In the genomic region with DNA sequence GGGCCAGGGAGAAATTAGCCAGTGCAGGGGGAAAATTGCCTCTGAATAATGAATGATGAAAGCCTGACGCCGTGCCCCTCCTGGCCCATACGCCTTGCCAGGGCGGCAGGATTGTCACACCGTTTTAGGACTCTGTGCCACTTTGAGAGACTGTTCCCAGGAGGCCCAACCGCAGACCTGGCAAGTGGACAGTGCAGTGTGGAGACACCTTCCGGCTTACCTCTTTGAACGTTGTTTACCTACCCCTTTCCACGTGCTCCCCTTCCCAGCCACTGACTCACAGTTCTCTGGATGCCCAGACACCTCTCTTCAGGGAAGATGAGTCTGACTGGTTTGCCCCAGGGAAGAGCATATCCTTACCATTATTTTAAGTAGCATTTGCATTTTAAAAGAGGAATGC, we compare ENCODE assay signal across 1 cellular context.
TF ChIP-seq lines count a peak whose summit lies in the region.

No MANE protein-coding gene starts in this region.

TF ChIP-seq in HepG2, 621 proteins besides CTCF, POLR2A, EP300 and RAD21 (continued from another document and continues in another):
- TF ChIP-seq, protein P1, sequence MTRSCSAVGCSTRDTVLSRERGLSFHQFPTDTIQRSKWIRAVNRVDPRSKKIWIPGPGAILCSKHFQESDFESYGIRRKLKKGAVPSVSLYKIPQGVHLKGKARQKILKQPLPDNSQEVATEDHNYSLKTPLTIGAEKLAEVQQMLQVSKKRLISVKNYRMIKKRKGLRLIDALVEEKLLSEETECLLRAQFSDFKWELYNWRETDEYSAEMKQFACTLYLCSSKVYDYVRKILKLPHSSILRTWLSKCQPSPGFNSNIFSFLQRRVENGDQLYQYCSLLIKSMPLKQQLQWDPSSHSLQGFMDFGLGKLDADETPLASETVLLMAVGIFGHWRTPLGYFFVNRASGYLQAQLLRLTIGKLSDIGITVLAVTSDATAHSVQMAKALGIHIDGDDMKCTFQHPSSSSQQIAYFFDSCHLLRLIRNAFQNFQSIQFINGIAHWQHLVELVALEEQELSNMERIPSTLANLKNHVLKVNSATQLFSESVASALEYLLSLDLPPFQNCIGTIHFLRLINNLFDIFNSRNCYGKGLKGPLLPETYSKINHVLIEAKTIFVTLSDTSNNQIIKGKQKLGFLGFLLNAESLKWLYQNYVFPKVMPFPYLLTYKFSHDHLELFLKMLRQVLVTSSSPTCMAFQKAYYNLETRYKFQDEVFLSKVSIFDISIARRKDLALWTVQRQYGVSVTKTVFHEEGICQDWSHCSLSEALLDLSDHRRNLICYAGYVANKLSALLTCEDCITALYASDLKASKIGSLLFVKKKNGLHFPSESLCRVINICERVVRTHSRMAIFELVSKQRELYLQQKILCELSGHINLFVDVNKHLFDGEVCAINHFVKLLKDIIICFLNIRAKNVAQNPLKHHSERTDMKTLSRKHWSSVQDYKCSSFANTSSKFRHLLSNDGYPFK (CRISPR knock-in tag; IDR thresholded peaks at IDR 0.05; ENCODE audit: borderline replicate concordance), result no peak
- TF ChIP-seq ZNF543 (CRISPR knock-in tag; IDR thresholded peaks at IDR 0.05), result no peak
- TF ChIP-seq ZNF563 (CRISPR knock-in tag; IDR thresholded peaks at IDR 0.05), result no peak
- no peak for TF ChIP-seq PLRG1 (conservative IDR thresholded peaks at IDR 0.05)
- no peak for TF ChIP-seq ZNF879 (CRISPR knock-in tag; IDR thresholded peaks at IDR 0.05)
- 0 out of 2 replicates have a peak, but pooled peaks have one; percentile 20 for TF ChIP-seq ZMYM3 (CRISPR knock-in tag; IDR thresholded peaks at IDR 0.05)
- TF ChIP-seq MLX (CRISPR knock-in tag; IDR thresholded peaks at IDR 0.05), result peak; percentile 82; the same call in 1 of the 2 replicates
- TF ChIP-seq, protein P2, sequence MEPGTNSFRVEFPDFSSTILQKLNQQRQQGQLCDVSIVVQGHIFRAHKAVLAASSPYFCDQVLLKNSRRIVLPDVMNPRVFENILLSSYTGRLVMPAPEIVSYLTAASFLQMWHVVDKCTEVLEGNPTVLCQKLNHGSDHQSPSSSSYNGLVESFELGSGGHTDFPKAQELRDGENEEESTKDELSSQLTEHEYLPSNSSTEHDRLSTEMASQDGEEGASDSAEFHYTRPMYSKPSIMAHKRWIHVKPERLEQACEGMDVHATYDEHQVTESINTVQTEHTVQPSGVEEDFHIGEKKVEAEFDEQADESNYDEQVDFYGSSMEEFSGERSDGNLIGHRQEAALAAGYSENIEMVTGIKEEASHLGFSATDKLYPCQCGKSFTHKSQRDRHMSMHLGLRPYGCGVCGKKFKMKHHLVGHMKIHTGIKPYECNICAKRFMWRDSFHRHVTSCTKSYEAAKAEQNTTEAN (CRISPR knock-in tag; conservative IDR thresholded peaks at IDR 0.05), result no peak
- no peak for TF ChIP-seq TEAD2 (CRISPR knock-in tag; IDR thresholded peaks at IDR 0.05)
- TF ChIP-seq, protein P3, sequence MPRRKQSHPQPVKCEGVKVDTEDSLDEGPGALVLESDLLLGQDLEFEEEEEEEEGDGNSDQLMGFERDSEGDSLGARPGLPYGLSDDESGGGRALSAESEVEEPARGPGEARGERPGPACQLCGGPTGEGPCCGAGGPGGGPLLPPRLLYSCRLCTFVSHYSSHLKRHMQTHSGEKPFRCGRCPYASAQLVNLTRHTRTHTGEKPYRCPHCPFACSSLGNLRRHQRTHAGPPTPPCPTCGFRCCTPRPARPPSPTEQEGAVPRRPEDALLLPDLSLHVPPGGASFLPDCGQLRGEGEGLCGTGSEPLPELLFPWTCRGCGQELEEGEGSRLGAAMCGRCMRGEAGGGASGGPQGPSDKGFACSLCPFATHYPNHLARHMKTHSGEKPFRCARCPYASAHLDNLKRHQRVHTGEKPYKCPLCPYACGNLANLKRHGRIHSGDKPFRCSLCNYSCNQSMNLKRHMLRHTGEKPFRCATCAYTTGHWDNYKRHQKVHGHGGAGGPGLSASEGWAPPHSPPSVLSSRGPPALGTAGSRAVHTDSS (CRISPR knock-in tag; conservative IDR thresholded peaks at IDR 0.05), result no peak
- TF ChIP-seq ZNF292 (CRISPR knock-in tag; IDR thresholded peaks at IDR 0.05; ENCODE audit: borderline replicate concordance, low read depth), result no peak
- no peak for TF ChIP-seq ZNF83 (CRISPR knock-in tag; IDR thresholded peaks at IDR 0.05; ENCODE audit: borderline replicate concordance)
- TF ChIP-seq NR2F1 (CRISPR knock-in tag; IDR thresholded peaks at IDR 0.05), result no peak
- TF ChIP-seq, protein P4, sequence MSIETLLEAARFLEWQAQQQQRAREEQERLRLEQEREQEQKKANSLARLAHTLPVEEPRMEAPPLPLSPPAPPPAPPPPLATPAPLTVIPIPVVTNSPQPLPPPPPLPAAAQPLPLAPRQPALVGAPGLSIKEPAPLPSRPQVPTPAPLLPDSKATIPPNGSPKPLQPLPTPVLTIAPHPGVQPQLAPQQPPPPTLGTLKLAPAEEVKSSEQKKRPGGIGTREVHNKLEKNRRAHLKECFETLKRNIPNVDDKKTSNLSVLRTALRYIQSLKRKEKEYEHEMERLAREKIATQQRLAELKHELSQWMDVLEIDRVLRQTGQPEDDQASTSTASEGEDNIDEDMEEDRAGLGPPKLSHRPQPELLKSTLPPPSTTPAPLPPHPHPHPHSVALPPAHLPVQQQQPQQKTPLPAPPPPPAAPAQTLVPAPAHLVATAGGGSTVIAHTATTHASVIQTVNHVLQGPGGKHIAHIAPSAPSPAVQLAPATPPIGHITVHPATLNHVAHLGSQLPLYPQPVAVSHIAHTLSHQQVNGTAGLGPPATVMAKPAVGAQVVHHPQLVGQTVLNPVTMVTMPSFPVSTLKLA (IDR thresholded peaks at IDR 0.05), result peak; percentile 62
- no peak for TF ChIP-seq ARNT (IDR thresholded peaks at IDR 0.05)
- peak; percentile 96 for TF ChIP-seq BHLHE40 (IDR thresholded peaks at IDR 0.05; ENCODE audit: low read length)
- no peak for TF ChIP-seq PPARG (CRISPR knock-in tag; conservative IDR thresholded peaks at IDR 0.05)
- TF ChIP-seq ZNF878 (CRISPR knock-in tag; IDR thresholded peaks at IDR 0.05), result peak; percentile 47; the same call in 1 of the 2 replicates
- peak; percentile 88; the same call in 1 of the 2 replicates for TF ChIP-seq HNRNPL (IDR thresholded peaks at IDR 0.05; ENCODE audit: low read depth, low read length)
- 0 out of 2 replicates have a peak, but pooled peaks have one; percentile 14 for TF ChIP-seq ZFY (CRISPR knock-in tag; IDR thresholded peaks at IDR 0.05)
- TF ChIP-seq AKAP8 (CRISPR knock-in tag; IDR thresholded peaks at IDR 0.05), result no peak
- no peak for TF ChIP-seq ZNF549 (CRISPR knock-in tag; IDR thresholded peaks at IDR 0.05)
- TF ChIP-seq ISL2 (CRISPR knock-in tag; IDR thresholded peaks at IDR 0.05), result peak; percentile 42; the same call in 1 of the 2 replicates
- peak; percentile 74 for TF ChIP-seq FOXP4 (CRISPR knock-in tag; IDR thresholded peaks at IDR 0.05)
- no peak for TF ChIP-seq BRF2 (CRISPR knock-in tag; IDR thresholded peaks at IDR 0.05)
- TF ChIP-seq ZNF883 (CRISPR knock-in tag; IDR thresholded peaks at IDR 0.05; ENCODE audit: not compliant biosample characterization), result no peak
- TF ChIP-seq CREB1 (IDR thresholded peaks at IDR 0.05), result no peak
- TF ChIP-seq CREB1 (CRISPR knock-in tag; IDR thresholded peaks at IDR 0.05), result no peak
- peak; percentile 48 for TF ChIP-seq PHF5A (CRISPR knock-in tag; IDR thresholded peaks at IDR 0.05; ENCODE audit: low read depth, unreplicated experiment)
- TF ChIP-seq HNRNPUL1 (IDR thresholded peaks at IDR 0.05; ENCODE audit: low read depth, low read length), result no peak
- no peak; the same call in 1 of the 2 replicates for TF ChIP-seq PATZ1 (CRISPR knock-in tag; IDR thresholded peaks at IDR 0.05)
- no peak for TF ChIP-seq DNMT3B (CRISPR knock-in tag; conservative IDR thresholded peaks at IDR 0.05)
- TF ChIP-seq, protein P5, sequence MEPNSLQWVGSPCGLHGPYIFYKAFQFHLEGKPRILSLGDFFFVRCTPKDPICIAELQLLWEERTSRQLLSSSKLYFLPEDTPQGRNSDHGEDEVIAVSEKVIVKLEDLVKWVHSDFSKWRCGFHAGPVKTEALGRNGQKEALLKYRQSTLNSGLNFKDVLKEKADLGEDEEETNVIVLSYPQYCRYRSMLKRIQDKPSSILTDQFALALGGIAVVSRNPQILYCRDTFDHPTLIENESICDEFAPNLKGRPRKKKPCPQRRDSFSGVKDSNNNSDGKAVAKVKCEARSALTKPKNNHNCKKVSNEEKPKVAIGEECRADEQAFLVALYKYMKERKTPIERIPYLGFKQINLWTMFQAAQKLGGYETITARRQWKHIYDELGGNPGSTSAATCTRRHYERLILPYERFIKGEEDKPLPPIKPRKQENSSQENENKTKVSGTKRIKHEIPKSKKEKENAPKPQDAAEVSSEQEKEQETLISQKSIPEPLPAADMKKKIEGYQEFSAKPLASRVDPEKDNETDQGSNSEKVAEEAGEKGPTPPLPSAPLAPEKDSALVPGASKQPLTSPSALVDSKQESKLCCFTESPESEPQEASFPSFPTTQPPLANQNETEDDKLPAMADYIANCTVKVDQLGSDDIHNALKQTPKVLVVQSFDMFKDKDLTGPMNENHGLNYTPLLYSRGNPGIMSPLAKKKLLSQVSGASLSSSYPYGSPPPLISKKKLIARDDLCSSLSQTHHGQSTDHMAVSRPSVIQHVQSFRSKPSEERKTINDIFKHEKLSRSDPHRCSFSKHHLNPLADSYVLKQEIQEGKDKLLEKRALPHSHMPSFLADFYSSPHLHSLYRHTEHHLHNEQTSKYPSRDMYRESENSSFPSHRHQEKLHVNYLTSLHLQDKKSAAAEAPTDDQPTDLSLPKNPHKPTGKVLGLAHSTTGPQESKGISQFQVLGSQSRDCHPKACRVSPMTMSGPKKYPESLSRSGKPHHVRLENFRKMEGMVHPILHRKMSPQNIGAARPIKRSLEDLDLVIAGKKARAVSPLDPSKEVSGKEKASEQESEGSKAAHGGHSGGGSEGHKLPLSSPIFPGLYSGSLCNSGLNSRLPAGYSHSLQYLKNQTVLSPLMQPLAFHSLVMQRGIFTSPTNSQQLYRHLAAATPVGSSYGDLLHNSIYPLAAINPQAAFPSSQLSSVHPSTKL (CRISPR knock-in tag; IDR thresholded peaks at IDR 0.05), result peak; percentile 88
- TF ChIP-seq ZNF737 (CRISPR knock-in tag; IDR thresholded peaks at IDR 0.05; ENCODE audit: borderline replicate concordance), result no peak
- TF ChIP-seq PAX8 (CRISPR knock-in tag; IDR thresholded peaks at IDR 0.05; ENCODE audit: borderline replicate concordance), result no peak
